8 cellular contexts compared by ENCODE assay signal in the genomic region with DNA sequence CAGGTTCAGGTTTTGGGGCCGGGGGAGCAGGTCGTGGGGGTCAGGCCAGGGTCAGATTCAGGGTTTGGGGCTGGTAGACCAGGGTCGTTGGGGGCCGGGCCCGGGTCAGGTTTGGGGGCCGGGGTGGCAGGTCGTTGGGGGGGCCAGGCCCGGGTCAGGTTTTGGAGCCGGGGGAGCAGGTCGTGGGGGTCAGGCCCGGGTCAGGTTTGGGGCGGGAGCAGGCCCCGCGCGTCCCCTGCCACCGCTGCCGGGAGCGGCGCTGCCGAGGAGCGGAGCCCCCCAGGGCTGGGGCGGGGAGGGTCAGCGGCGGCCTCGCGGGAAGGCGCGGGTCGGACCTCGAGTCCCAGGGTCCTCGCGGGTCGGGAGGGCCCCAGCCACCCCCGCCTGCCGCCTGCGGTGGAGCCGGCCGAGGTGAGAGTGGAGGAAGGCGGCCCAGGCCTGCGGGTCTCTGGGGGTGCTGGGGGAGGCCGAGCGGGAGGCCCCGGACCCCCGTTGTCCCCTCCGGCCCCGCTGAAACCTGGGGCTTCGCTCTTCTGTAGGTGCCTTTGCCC. TPM values are rescaled to one million over a fixed set of nuclear protein-coding genes. Genes with fewer than 3 reads are reported as not detected.
DNase-seq lines count a peak whose midpoint lies in the region; ATAC-seq, FAIRE-seq and TF ChIP-seq lines count a peak whose summit lies in the region.

No MANE protein-coding gene starts in this region.

- no peaks in the 10 kb centered on the region for H3K27me3 ChIP-seq in HL-60 (ENCODE audit: insufficient read depth, poor library complexity, severe bottlenecking)

- no peaks in the 10 kb centered on the region for H3K27me3 Mint-ChIP-seq in activated T-helper 17 cell treated with anti-CD3 and anti-CD28 coated beads, Interleukin-2, amount 50 U/mL, for 72 hours
- H3K27me3 Mint-ChIP-seq in stimulated activated memory B cell treated with anti-CD40 and anti-IgM and Interleukin-4, amounts not matched to agents 10 μg/mL and 1 μg/mL and 100 μg/mL, for 72 hours = peaks cover 25% of the 10 kb centered on the region

- ATAC-seq in activated T-helper 17 cell treated with anti-CD3 and anti-CD28 coated beads, Interleukin-2, amount 50 U/mL, for 72 hours (replicated peaks) = no peak
- no peak for ATAC-seq in stimulated activated memory B cell treated with anti-CD40 and anti-IgM and Interleukin-4, amounts not matched to agents 10 μg/mL and 1 μg/mL and 100 μg/mL, for 72 hours

- no peak for TF ChIP-seq CTCF in HL-60 (IDR thresholded peaks at IDR 0.05; ENCODE audit: insufficient read depth, low read length)

- DNase-seq in HL-60 (ENCODE audit: low read depth in 1 of 2, low spot score in 1 of 2) (no peak), H54 (ENCODE audit: insufficient read length, low spot score) (no peak), cerebellum (ENCODE audit: low spot score) (no peak), CD1c-positive myeloid dendritic cell (ENCODE audit: extremely low spot score) (no peak), NCI-H2107 treated with DMSO at 0.1 percent for 48 hours (lab: John Stamatoyannopoulos, UW; ENCODE audit: unreplicated experiment) (no peak)

- no peak for FAIRE-seq in H54 (lab: Jason Lieb, UNC)

- peak overlapping the region; percentile 90 for H3K4me3 Mint-ChIP-seq in activated T-helper 17 cell treated with anti-CD3 and anti-CD28 coated beads, Interleukin-2, amount 50 U/mL, for 72 hours
- H3K4me3 Mint-ChIP-seq in stimulated activated memory B cell treated with anti-CD40 and anti-IgM and Interleukin-4, amounts not matched to agents 10 μg/mL and 1 μg/mL and 100 μg/mL, for 72 hours = peak overlapping the region; percentile 86

- H3K9me3 Mint-ChIP-seq in activated T-helper 17 cell treated with anti-CD3 and anti-CD28 coated beads, Interleukin-2, amount 50 U/mL, for 72 hours = no peaks in the 10 kb centered on the region
- H3K9me3 Mint-ChIP-seq in stimulated activated memory B cell treated with anti-CD40 and anti-IgM and Interleukin-4, amounts not matched to agents 10 μg/mL and 1 μg/mL and 100 μg/mL, for 72 hours = no peaks in the 10 kb centered on the region

- H3K36me3 Mint-ChIP-seq in activated T-helper 17 cell treated with anti-CD3 and anti-CD28 coated beads, Interleukin-2, amount 50 U/mL, for 72 hours (ENCODE audit: low read depth) = peaks cover 8% of the 10 kb centered on the region
- peaks cover 5% of the 10 kb centered on the region for H3K36me3 Mint-ChIP-seq in stimulated activated memory B cell treated with anti-CD40 and anti-IgM and Interleukin-4, amounts not matched to agents 10 μg/mL and 1 μg/mL and 100 μg/mL, for 72 hours

- peaks cover 2% of the 10 kb centered on the region for H3K4me1 Mint-ChIP-seq in activated T-helper 17 cell treated with anti-CD3 and anti-CD28 coated beads, Interleukin-2, amount 50 U/mL, for 72 hours
- peaks cover 63% of the 10 kb centered on the region for H3K4me1 Mint-ChIP-seq in stimulated activated memory B cell treated with anti-CD40 and anti-IgM and Interleukin-4, amounts not matched to agents 10 μg/mL and 1 μg/mL and 100 μg/mL, for 72 hours

- no peak for TF ChIP-seq POLR2A in H54 (IDR thresholded peaks at IDR 0.05; ENCODE audit: low read depth, low read length)

- H3K27ac Mint-ChIP-seq in activated T-helper 17 cell treated with anti-CD3 and anti-CD28 coated beads, Interleukin-2, amount 50 U/mL, for 72 hours = peak overlapping the region; percentile 95
- peak overlapping the region; percentile 88 for H3K27ac Mint-ChIP-seq in stimulated activated memory B cell treated with anti-CD40 and anti-IgM and Interleukin-4, amounts not matched to agents 10 μg/mL and 1 μg/mL and 100 μg/mL, for 72 hours

- H3K4me3 ChIP-seq in HL-60 (replicated peaks; ENCODE audit: insufficient read depth, low read length) (peak overlapping the region; percentile 75), iPS-11a (ENCODE audit: low read depth, low read length) (peak overlapping the region; percentile 54)

- H3K27ac ChIP-seq in HL-60 (replicated peaks) = peak overlapping the region; percentile 75

RNA-seq across cellular contexts. Expression of a gene that starts 0.5 kb away (rescaled TPM):
- 100 to 1,000 TPM in 1 of 2 donors, 10 to 100 TPM in 1; 70.1 to 116 TPM for total RNA-seq in activated T-helper 17 cell treated with anti-CD3 and anti-CD28 coated beads, Interleukin-2, amount 50 U/mL, for 72 hours
- total RNA-seq in cerebellum = 5.7 TPM

RNA-seq across cellular contexts. Expression of a gene that starts 14.6 kb away (rescaled TPM):
- total RNA-seq in activated T-helper 17 cell treated with anti-CD3 and anti-CD28 coated beads, Interleukin-2, amount 50 U/mL, for 72 hours = 10 to 100 TPM; 16.5 to 26.7 TPM
- 10.0 TPM for total RNA-seq in cerebellum

RNA-seq across cellular contexts. Expression of a gene that starts 15.7 kb away (rescaled TPM):
- 10 to 100 TPM in 1 of 2 donors, 1 to 10 TPM in 1; 2.5 to 16.6 TPM for total RNA-seq in activated T-helper 17 cell treated with anti-CD3 and anti-CD28 coated beads, Interleukin-2, amount 50 U/mL, for 72 hours
- total RNA-seq in cerebellum = 2.7 TPM

RNA-seq across cellular contexts. Expression of a gene that starts 58.6 kb away (rescaled TPM):
- total RNA-seq in activated T-helper 17 cell treated with anti-CD3 and anti-CD28 coated beads, Interleukin-2, amount 50 U/mL, for 72 hours = 10 to 100 TPM; 44.5 to 51.1 TPM
- 41.3 TPM for total RNA-seq in cerebellum

Comparison
In these comparisons a context has a peak if more than half of its experiments do, and no peak if none do; other contexts are left out.
1. RNA of a gene that starts 0.5 kb away (total RNA-seq): 70.1 to 116 TPM in activated T-helper 17 cell treated with anti-CD3 and anti-CD28 coated beads, Interleukin-2, amount 50 U/mL, for 72 hours; 5.7 TPM in cerebellum (single experiment); every median in the first group is over 10 times any median in the second.